ENCODE assay signal across 20 cellular contexts in the genomic region with DNA sequence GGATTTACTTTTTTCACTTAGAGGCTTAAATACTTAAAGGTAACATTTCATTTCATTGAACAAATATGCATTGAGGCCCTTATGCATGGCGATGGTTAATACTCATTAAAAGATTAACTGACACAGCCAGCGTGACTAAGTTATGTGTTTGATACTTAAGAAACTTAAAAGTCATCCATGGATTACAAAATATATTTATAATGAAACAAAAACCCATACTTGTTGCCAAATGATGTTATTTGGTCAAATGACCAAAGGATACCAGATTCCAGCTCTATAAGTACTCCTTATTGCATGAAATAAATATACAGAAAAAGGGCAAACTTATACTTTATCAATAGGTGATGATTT. TPM values are rescaled to one million over a fixed set of nuclear protein-coding genes. Genes with fewer than 3 reads are reported as not detected.
DNase-seq lines count a peak whose midpoint lies in the region; ATAC-seq and TF ChIP-seq lines count a peak whose summit lies in the region.
"Had no signal": no experiment of that assay in that cellular context is flagged by ENCODE, and none has a peak within 500 bp of the region (broad histone marks: within the 10 kb centered on the region; RNA-seq: fewer than 3 reads in every experiment).

No MANE protein-coding gene starts in this region.

- no CpG with 5 or more reads among the region's 2 CpGs for WGBS in IMR-90 (ENCODE audit: extremely low coverage in 2 of 2, insufficient read length in 1 of 2), 2 experiments

- no peak for TF ChIP-seq POLR2A in IMR-90 (IDR thresholded peaks at IDR 0.05; ENCODE audit: low read depth, low read length)

- TF ChIP-seq RAD21 in IMR-90 (IDR thresholded peaks at IDR 0.05; ENCODE audit: low read length) = no peak

- H3K9me3 ChIP-seq in IMR-90 (ENCODE audit: control insufficient read depth, insufficient read depth, low read length) = no peaks in the 10 kb centered on the region
- H3K9me3 ChIP-seq in fibroblast of lung (ENCODE audit: control insufficient read depth, insufficient read depth, low read depth, low read length) = no peaks in the 10 kb centered on the region
- H3K9me3 ChIP-seq: A549 had no signal

- no peak overlapping the region for H3K4ac ChIP-seq in IMR-90 (ENCODE audit: low read depth, low read length)

- DNase-seq in AG10803 (ENCODE audit: low read depth) (peak; percentile 24), IMR-90 (no peak), fibroblast of lung (ENCODE audit: low read depth in 2 of 2) (peak in 1 of 2 donors; percentile 17), retinal pigment epithelial cell (ENCODE audit: low read depth) (peak; percentile 81), HT-29 (ENCODE audit: low spot score) (no peak)
- DNase-seq: CD8-positive, alpha-beta memory T cell; NCI-H1092; NCI-H1436 treated with DMSO at 0.1 percent for 48 hours; NCI-H2029; NCI-H2171; NCI-H446; NCI-H69; NK-92 treated with Interleukin-12 subunit alpha and Interleukin-12 subunit beta, amount 100 ng/mL, for 24 hours had no signal

- H2AFZ ChIP-seq in IMR-90 (replicated peaks; ENCODE audit: low read length, poor library complexity) (no peak overlapping the region), fibroblast of lung (ENCODE audit: low read length) (no peak overlapping the region)
- H2AFZ ChIP-seq: GM23338 had no signal

- H3K27ac ChIP-seq in IMR-90 (ENCODE audit: insufficient read depth, low read length) = no peak overlapping the region
- peak overlapping the region; percentile 45 for H3K27ac ChIP-seq in fibroblast of lung (ENCODE audit: insufficient read depth, low read length)
- H3K27ac ChIP-seq: A549; BLaER1 treated with 17β-estradiol and CSF1 and Interleukin-3, amounts not matched to agents 10 nM and 100 nM had no signal

- no peak overlapping the region for H4K91ac ChIP-seq in IMR-90 (ENCODE audit: insufficient read depth, low read depth, low read length)

- CTCF ChIA-PET in IMR-90 (lab: Yijun Ruan, JAX) = interaction anchor here (0.9 kb wide), 1 partner anchor 11 kb away, joined by 3 read pairs; no protein-coding TSS in a partner anchor

- intact Hi-C loops in IMR-90 (cut with micrococcal nuclease) = no loop called here

- H3K4me1 ChIP-seq in IMR-90 (ENCODE audit: control insufficient read depth, insufficient read depth, low read length) (peaks cover 2% of the 10 kb centered on the region; the same call in 1 of the 2 replicates), fibroblast of lung (ENCODE audit: control insufficient read depth, extremely low read depth, insufficient read depth, low read length) (peaks cover 7% of the 10 kb centered on the region)
- H3K4me1 ChIP-seq: BLaER1 treated with 17β-estradiol and CSF1 and Interleukin-3, amounts not matched to agents 10 nM and 100 nM had no signal

- H4K20me1 ChIP-seq in IMR-90 (ENCODE audit: insufficient read depth, low read length) (no peaks in the 10 kb centered on the region), fibroblast of lung (ENCODE audit: control insufficient read depth, extremely low read depth, insufficient read depth, low read length) (no peaks in the 10 kb centered on the region)
- H4K20me1 ChIP-seq: BLaER1 treated with 17β-estradiol and CSF1 and Interleukin-3, amounts not matched to agents 10 nM and 100 nM had no signal

- no peaks in the 10 kb centered on the region for H3K79me2 ChIP-seq in fibroblast of lung (ENCODE audit: control insufficient read depth, insufficient read depth, low read length)

- TF ChIP-seq CTCF in AG10803 (conservative IDR thresholded peaks at IDR 0.05; ENCODE audit: low read length) (no peak), IMR-90 (conservative IDR thresholded peaks at IDR 0.05; ENCODE audit: low read depth, low read length) (no peak), fibroblast of lung (conservative IDR thresholded peaks at IDR 0.05 in 1 of 2, IDR thresholded peaks at IDR 0.05 in 1 of 2; ENCODE audit: low read depth in 1 of 2, low read length in 2 of 2) (no peak), retinal pigment epithelial cell (conservative IDR thresholded peaks at IDR 0.05; ENCODE audit: low read depth, low read length) (no peak)

- POLR2A ChIA-PET in IMR-90 (lab: Charles Lee; ENCODE audit: unreplicated experiment) = no interaction called here

- ATAC-seq in IMR-90 (ENCODE audit: low read depth) (no peak), HG02870 (IDR thresholded peaks at IDR 0.05; ENCODE audit: unreplicated experiment) (no peak), HG02938 (IDR thresholded peaks at IDR 0.05; ENCODE audit: unreplicated experiment) (no peak)
- ATAC-seq: A549, GM23338, HCT116, Right ventricle myocardium inferior had no signal

- H3K9me1 ChIP-seq in IMR-90 (ENCODE audit: insufficient read depth, low read length) = peaks cover 6% of the 10 kb centered on the region; the same call in 1 of the 2 replicates

- H3K14ac ChIP-seq in IMR-90 (replicated peaks; ENCODE audit: low read depth, low read length) = no peak overlapping the region

- peak overlapping the region; percentile 60 for H2BK5ac ChIP-seq in IMR-90 (ENCODE audit: low read depth, low read length, poor library complexity, severe bottlenecking)

- H3K4me3 ChIP-seq in AG10803 (ENCODE audit: low read length) (no peak overlapping the region), IMR-90 (ENCODE audit: insufficient read depth, low read depth, low read length) (no peak overlapping the region), fibroblast of lung (replicated peaks in 1 of 4; ENCODE audit: control extremely low read depth in 1 of 4, insufficient read depth in 1 of 4, low read depth in 3 of 4, low read length in 4 of 4) (no peak overlapping the region), retinal pigment epithelial cell (ENCODE audit: low read length) (no peak overlapping the region)
- H3K4me3 ChIP-seq: A549; BLaER1 treated with 17β-estradiol and CSF1 and Interleukin-3, amounts not matched to agents 10 nM and 100 nM; GM23338 had no signal

- no peak overlapping the region for H3K9ac ChIP-seq in IMR-90 (ENCODE audit: low read depth, low read length)
- H3K9ac ChIP-seq in fibroblast of lung (ENCODE audit: insufficient read depth, low read length) = no peak overlapping the region
- H3K9ac ChIP-seq: BLaER1 treated with 17β-estradiol and CSF1 and Interleukin-3, amounts not matched to agents 10 nM and 100 nM had no signal

- H2AK9ac ChIP-seq in IMR-90 (replicated peaks; ENCODE audit: low read depth, low read length, poor library complexity) = no peak overlapping the region

- peak overlapping the region; percentile 28; the same call in 1 of the 2 replicates for H2BK120ac ChIP-seq in IMR-90 (ENCODE audit: low read depth, low read length)

- no peak overlapping the region for H3K56ac ChIP-seq in IMR-90 (ENCODE audit: extremely low read depth, insufficient read depth, low read length)

- H2BK20ac ChIP-seq in IMR-90 (ENCODE audit: low read depth, low read length) = peak overlapping the region; percentile 60; the same call in 1 of the 2 replicates

- no TSS peak for BruUV-seq in IMR-90 (replicated peaks; lab: Mats Ljungman, UMichigan)

- H3K79me1 ChIP-seq in IMR-90 (ENCODE audit: low read depth in 1 of 2, low read length in 2 of 2) = no peaks in the 10 kb centered on the region

- dilution Hi-C loops in IMR-90 (cut with HindIII; ENCODE audit: low sequenced_read_pairs, unreplicated experiment) = no loop called here

- in situ Hi-C loops in IMR-90 (cut with MboI; ENCODE audit: low sequenced_read_pairs) = no loop called here

- H3K27me3 ChIP-seq in IMR-90 (ENCODE audit: control insufficient read depth, insufficient read depth, low read length) = no peaks in the 10 kb centered on the region
- no peaks in the 10 kb centered on the region for H3K27me3 ChIP-seq in fibroblast of lung (ENCODE audit: control insufficient read depth, insufficient read depth, low read length)
- H3K27me3 ChIP-seq: BLaER1 treated with 17β-estradiol and CSF1 and Interleukin-3, amounts not matched to agents 10 nM and 100 nM had no signal

- no peak overlapping the region for H4K5ac ChIP-seq in IMR-90 (ENCODE audit: low read depth, low read length)

- H3K18ac ChIP-seq in IMR-90 (ENCODE audit: low read depth, low read length) = no peak overlapping the region

- H2AK5ac ChIP-seq in IMR-90 (ENCODE audit: low read depth, low read length) = no peak overlapping the region

- no peak overlapping the region for H4K8ac ChIP-seq in IMR-90 (ENCODE audit: low read depth in 2 of 2, low read length in 2 of 2)

- H3K4me2 ChIP-seq in IMR-90 (ENCODE audit: low read depth, low read length) = no peak overlapping the region
- no peak overlapping the region for H3K4me2 ChIP-seq in fibroblast of lung (ENCODE audit: extremely low read depth, insufficient read depth, low read length)
- H3K4me2 ChIP-seq: A549; BLaER1 treated with 17β-estradiol and CSF1 and Interleukin-3, amounts not matched to agents 10 nM and 100 nM; GM23338 had no signal

- H2BK15ac ChIP-seq in IMR-90 (ENCODE audit: low read depth, low read length) = no peak overlapping the region

- H3K36me3 ChIP-seq in IMR-90 (ENCODE audit: control insufficient read depth, insufficient read depth, low read length) = no peaks in the 10 kb centered on the region
- no peaks in the 10 kb centered on the region for H3K36me3 ChIP-seq in fibroblast of lung (ENCODE audit: control insufficient read depth, insufficient read depth, low read length)
- H3K36me3 ChIP-seq: BLaER1 treated with 17β-estradiol and CSF1 and Interleukin-3, amounts not matched to agents 10 nM and 100 nM had no signal

- no peak overlapping the region for H3K23ac ChIP-seq in IMR-90 (ENCODE audit: low read depth, low read length)

TF ChIP-seq in IMR-90, 13 proteins besides CTCF, POLR2A, EP300 and RAD21:
- no peak for TF ChIP-seq SMC3 (IDR thresholded peaks at IDR 0.05; ENCODE audit: low read depth, low read length)
- TF ChIP-seq RCOR1 (IDR thresholded peaks at IDR 0.05; ENCODE audit: insufficient replicate concordance, low read length) = no peak
- no peak for TF ChIP-seq MXI1 (IDR thresholded peaks at IDR 0.05; ENCODE audit: borderline replicate concordance, low read depth, low read length)
- no peak for TF ChIP-seq MAFK (IDR thresholded peaks at IDR 0.05; ENCODE audit: low read depth, low read length)
- TF ChIP-seq BHLHE40 (IDR thresholded peaks at IDR 0.05; ENCODE audit: low read depth, low read length) = no peak
- no peak for TF ChIP-seq CHD1 (IDR thresholded peaks at IDR 0.05; ENCODE audit: low read depth, low read length)
- TF ChIP-seq MAZ (IDR thresholded peaks at IDR 0.05; ENCODE audit: borderline replicate concordance, low read depth, low read length) = no peak

RNA-seq across cellular contexts. Expression of gene ZNF330, which starts 26.7 kb away (rescaled TPM):
- total RNA-seq in IMR-90 (2012; rRNA removed) (34.1 and 47.2 TPM in 2 replicates), fibroblast of lung (40.6 and 44.9 TPM in 2 replicates)
- polyA plus RNA-seq in IMR-90 (2012; rRNA removed) (24.3 and 27.2 TPM in 2 replicates), fibroblast of lung (41.5 and 73.4 TPM in 2 replicates)
- 6.0 and 13.7 TPM in 2 replicates for polyA plus RNA-seq in IMR-90 (2012; cell fraction: cytosol; rRNA removed)
- polyA plus RNA-seq in IMR-90 (2012; cell fraction: nucleus; rRNA removed; ENCODE audit: low replicate concordance) = 3.7 and 25.5 TPM in 2 replicates
- polyA plus RNA-seq in fibroblast of lung (2012) = 36.9 and 50.2 TPM in 2 replicates
- polyA minus RNA-seq in fibroblast of lung (ENCODE audit: low replicate concordance) = 9.3 and 24.7 TPM in 2 replicates
- total RNA-seq in HT-29 (2014; rRNA removed; shearing (Covaris generic)) = 18.1 and 18.7 TPM in 2 replicates

Comparison
In these comparisons a context has a peak if more than half of its experiments do, and no peak if none do; other contexts are left out.
1. DNase-seq: peak in AG10803 (single experiment) and retinal pigment epithelial cell (single experiment); none in IMR-90 (single experiment) and HT-29 (single experiment).